In genomic region chr3:50299638-50299928, GRCh38 we compare ENCODE assay signal across 8 cellular contexts. TPM values are rescaled to one million over a fixed set of nuclear protein-coding genes. Genes with fewer than 3 reads are reported as not detected.
DNase-seq lines count a peak whose midpoint lies in the region; ATAC-seq and TF ChIP-seq lines count a peak whose summit lies in the region.

No MANE protein-coding gene starts in this region.

- H3K4me2 ChIP-seq in DND-41 (ENCODE audit: insufficient read depth, low read length) (peak overlapping the region; percentile 100), trophoblast cell (ENCODE audit: low read length) (peak overlapping the region; percentile 70)

- H4K91ac ChIP-seq in trophoblast cell (ENCODE audit: low read depth, low read length): peak overlapping the region; percentile 37

- no peak overlapping the region for H2BK12ac ChIP-seq in trophoblast cell (ENCODE audit: low read length)

- no peak for TF ChIP-seq CTCF in DND-41 (IDR thresholded peaks at IDR 0.05; ENCODE audit: borderline replicate concordance, extremely low read depth, low read length, poor library complexity, severe bottlenecking)
- no peak for TF ChIP-seq CTCF in Peyer's patch (IDR thresholded peaks at IDR 0.05)

- H4K12ac ChIP-seq in trophoblast cell (ENCODE audit: low read depth, low read length): peak overlapping the region; percentile 9

- peaks cover 3% of the 10 kb centered on the region; the same call in 1 of the 2 replicates for H4K20me1 ChIP-seq in DND-41 (ENCODE audit: insufficient read depth, low read length)

- H3K36me3 ChIP-seq in DND-41 (ENCODE audit: insufficient read depth, low read length) (peaks cover 6% of the 10 kb centered on the region; the same call in 1 of the 2 replicates), Peyer's patch (peaks cover 0 to 3% (median 0%) of the 10 kb centered on the region in 3 donors), trophoblast cell (ENCODE audit: control insufficient read depth in 1 of 2, insufficient read depth in 2 of 2, low read length in 2 of 2) (peaks cover 4 to 5% of the 10 kb centered on the region in 2 experiments)

- DNase-seq in DND-41 (no peak), Peyer's patch (no peak), epithelial cell of prostate (ENCODE audit: low read depth, low spot score) (no peak), trophoblast cell (no peak), NCI-H2196 (lab: John Stamatoyannopoulos, UW; ENCODE audit: unreplicated experiment) (no peak), iPS-NIHi11 (ENCODE audit: low spot score) (no peak), mesenteric fat pad (ENCODE audit: low spot score) (no peak)
- DNase-seq in activated CD8-positive, alpha-beta memory T cell treated with anti-CD3 and anti-CD28 coated beads, Interleukin-2, amount 50 U/mL, for 4 hours: no peak

- no peaks in the 10 kb centered on the region for H3K9me3 ChIP-seq in DND-41 (ENCODE audit: insufficient read depth, low read length, severe bottlenecking)
- no peaks in the 10 kb centered on the region for H3K9me3 ChIP-seq in Peyer's patch
- H3K9me3 ChIP-seq in trophoblast cell (ENCODE audit: insufficient read depth, low read depth, low read length): peaks cover 2% of the 10 kb centered on the region

- ATAC-seq in DND-41 (ENCODE audit: insufficient read depth, low read depth): no peak

- H3K27ac ChIP-seq in DND-41 (ENCODE audit: low read length) (peak overlapping the region; percentile 83), Peyer's patch (peak overlapping the region; percentile 89 to 93 (median 92)), epithelial cell of prostate (peak overlapping the region; percentile 91), trophoblast cell (ENCODE audit: low read depth, low read length) (peak overlapping the region; percentile 69)

- TF ChIP-seq POLR2A in Peyer's patch (IDR thresholded peaks at IDR 0.05): peak in 1 of 2 donors; percentile 46

- H3K27me3 ChIP-seq in DND-41 (ENCODE audit: insufficient read depth, low read length, poor library complexity) (no peaks in the 10 kb centered on the region), Peyer's patch (no peaks in the 10 kb centered on the region), trophoblast cell (ENCODE audit: insufficient read depth, low read length) (no peaks in the 10 kb centered on the region)

- H3K9ac ChIP-seq in DND-41 (ENCODE audit: low read depth, low read length): peak overlapping the region; percentile 92
- peak overlapping the region; percentile 11 for H3K9ac ChIP-seq in trophoblast cell (ENCODE audit: low read length)

- H3K18ac ChIP-seq in trophoblast cell (ENCODE audit: low read length): no peak overlapping the region

- H4K8ac ChIP-seq in trophoblast cell (ENCODE audit: low read depth, low read length): peak overlapping the region; percentile 47

- H2BK120ac ChIP-seq in trophoblast cell (ENCODE audit: insufficient read depth, low read length, poor library complexity): peak overlapping the region; percentile 43

- H2AFZ ChIP-seq in DND-41 (ENCODE audit: low read depth, low read length): peak overlapping the region; percentile 91
- H2AFZ ChIP-seq in trophoblast cell (ENCODE audit: insufficient read depth, low read length, poor library complexity): no peak overlapping the region

- no peak overlapping the region for H3K4ac ChIP-seq in trophoblast cell (ENCODE audit: low read depth, low read length)

- peak overlapping the region; percentile 6 for H2AK5ac ChIP-seq in trophoblast cell (ENCODE audit: low read length)

- peak overlapping the region; percentile 23 for H3K14ac ChIP-seq in trophoblast cell (ENCODE audit: low read length)

- WGBS in trophoblast cell (ENCODE audit: extremely low coverage, insufficient coverage, insufficient read length): no CpG with 5 or more reads among the region's 12 CpGs

- peaks cover 24% of the 10 kb centered on the region for H3K79me1 ChIP-seq in trophoblast cell (ENCODE audit: low read length)

- H3K79me2 ChIP-seq in DND-41 (ENCODE audit: insufficient read depth, low read length) (peaks cover 7% of the 10 kb centered on the region; the same call in 1 of the 2 replicates), trophoblast cell (ENCODE audit: control insufficient read depth, insufficient read depth, low read length, poor library complexity) (peaks cover 3% of the 10 kb centered on the region)

- H3K23ac ChIP-seq in trophoblast cell (ENCODE audit: low read length): no peak overlapping the region

- H3K4me3 ChIP-seq in DND-41 (ENCODE audit: low read depth in 1 of 2, low read length in 2 of 2): peak overlapping the region; percentile 33 to 82; a peak in 3 of 4 replicates
- peak overlapping the region; percentile 36 to 73 (median 54) for H3K4me3 ChIP-seq in Peyer's patch
- peak overlapping the region; percentile 32 for H3K4me3 ChIP-seq in trophoblast cell (ENCODE audit: low read depth, low read length)

- H2BK5ac ChIP-seq in trophoblast cell (ENCODE audit: low read depth, low read length, poor library complexity): peak overlapping the region; percentile 29

- H3K4me1 ChIP-seq in DND-41 (ENCODE audit: insufficient read depth, low read length): peaks cover 28% of the 10 kb centered on the region
- H3K4me1 ChIP-seq in Peyer's patch: peaks cover 3 to 42% (median 7%) of the 10 kb centered on the region in 4 donors
- H3K4me1 ChIP-seq in trophoblast cell (ENCODE audit: control insufficient read depth in 1 of 2, insufficient read depth in 2 of 2, low read length in 2 of 2): peaks cover 19 to 24% of the 10 kb centered on the region in 2 experiments

RNA-seq across cellular contexts. Expression of gene HYAL3, which starts 0.4 kb away (rescaled TPM):
- total RNA-seq in Peyer's patch: 1 to 10 TPM; 3.0 to 6.6 (median 4.2) TPM
- polyA plus RNA-seq in trophoblast cell (2013): 10.8 and 11.2 TPM in 2 replicates
- total RNA-seq in mesenteric fat pad: 1.4 TPM

RNA-seq across cellular contexts. Expression of gene NAA80, which starts 0.4 kb away (rescaled TPM):
- 10 to 100 TPM in 3 of 4 donors, 1 to 10 TPM in 1; 3.2 to 14.0 (median 12.4) TPM for total RNA-seq in Peyer's patch
- 17.6 and 17.7 TPM in 2 replicates for polyA plus RNA-seq in trophoblast cell (2013)
- total RNA-seq in mesenteric fat pad: 10.2 TPM

RNA-seq across cellular contexts. Expression of gene HYAL1, which starts 3.8 kb away (rescaled TPM):
- total RNA-seq in Peyer's patch (1 to 10 TPM; 1.2 to 5.1 (median 4.6) TPM), mesenteric fat pad (11.2 TPM)
- polyA plus RNA-seq in trophoblast cell (2013): 0.62 and 0.75 TPM in 2 replicates

RNA-seq across cellular contexts. Expression of gene IFRD2, which starts 7.4 kb away (rescaled TPM):
- 100 to 1,000 TPM in 3 of 4 donors, 10 to 100 TPM in 1; 75.5 to 205 (median 140) TPM for total RNA-seq in Peyer's patch
- polyA plus RNA-seq in trophoblast cell (2013): 36.9 and 37.3 TPM in 2 replicates
- total RNA-seq in mesenteric fat pad: 105 TPM

RNA-seq across cellular contexts. Expression of gene LSMEM2, which starts 20.7 kb away (rescaled TPM):
- total RNA-seq in Peyer's patch (not detected), mesenteric fat pad (not detected)
- 0.06 and 0.08 TPM in 2 replicates for polyA plus RNA-seq in trophoblast cell (2013)
